Comparison of ENCODE assay signal across 12 cellular contexts in the genomic region with DNA sequence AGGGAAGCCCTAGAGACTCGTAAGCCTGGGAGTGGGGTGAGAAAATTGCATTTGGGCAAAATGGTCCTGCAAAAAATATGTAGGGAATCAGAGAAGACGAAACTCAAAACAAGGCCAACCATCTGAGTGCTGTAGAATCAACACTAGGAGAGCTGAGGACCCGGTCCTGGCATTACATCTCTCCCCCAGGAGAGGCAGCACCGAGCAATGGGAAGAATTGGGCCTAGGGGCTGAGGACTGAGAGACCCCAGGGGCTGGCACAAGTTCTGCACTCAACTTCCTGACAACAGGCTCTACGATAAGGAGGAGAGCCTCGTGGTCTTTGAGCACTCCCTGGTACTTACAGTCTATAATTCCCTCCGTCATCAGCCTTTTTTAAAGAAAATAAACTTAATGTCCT. TPM values are rescaled to one million over a fixed set of nuclear protein-coding genes. Genes with fewer than 3 reads are reported as not detected.
DNase-seq lines count a peak whose midpoint lies in the region; ATAC-seq and TF ChIP-seq lines count a peak whose summit lies in the region.
"Had no signal": no experiment of that assay in that cellular context is flagged by ENCODE, and none has a peak within 500 bp of the region (broad histone marks: within the 10 kb centered on the region; RNA-seq: fewer than 3 reads in every experiment).

No MANE protein-coding gene starts in this region.

- H3K27me3 ChIP-seq in AG04450 (ENCODE audit: control insufficient read depth, insufficient read depth, low read length): no peaks in the 10 kb centered on the region
- no peaks in the 10 kb centered on the region for H3K27me3 ChIP-seq in sigmoid colon

- no peak for TF ChIP-seq POLR2A in sigmoid colon (IDR thresholded peaks at IDR 0.05)

- TF ChIP-seq CTCF in AG04450 (IDR thresholded peaks at IDR 0.05; ENCODE audit: low read depth, low read length) (peak; percentile 32), GM13977 (IDR thresholded peaks at IDR 0.05; ENCODE audit: extremely low read depth, insufficient read depth, missing control alignments) (peak; percentile 23), WTC11 (IDR thresholded peaks at IDR 0.05) (peak; percentile 66), sigmoid colon (IDR thresholded peaks at IDR 0.05) (no peak)

- H3K27ac ChIP-seq in AG04450 (ENCODE audit: low read depth, low read length) (no peak overlapping the region), sigmoid colon (peak overlapping the region in 1 of 4 donors; percentile 29)

- no peaks in the 10 kb centered on the region for H3K27me3 Mint-ChIP-seq in WTC11 (ENCODE audit: low read depth)

- peaks cover 20% of the 10 kb centered on the region for H3K4me1 Mint-ChIP-seq in WTC11

- ATAC-seq in WTC11: peak; percentile 95
- ATAC-seq: left lobe of liver had no signal

- WGBS in sigmoid colon, 2 donors: 73 to 76% methylated on average over 7 of the region's 7 CpGs

- in situ Hi-C loops in GM13977 (cut with MboI; ENCODE audit: low pct_unique_long_range_greater_than_20kb, low sequenced_read_pairs, unreplicated experiment): no loop called here

- H3K36me3 ChIP-seq in sigmoid colon: no peaks in the 10 kb centered on the region

- DNase-seq in AG04450 (ENCODE audit: low read depth, low spot score): no peak
- DNase-seq in GM13977 (ENCODE audit: low spot score): peak; percentile 18
- peak; percentile 78 for DNase-seq in WTC11 (ENCODE audit: low spot score)
- DNase-seq in iPS-NIHi7 (ENCODE audit: extremely low spot score): peak; percentile 86
- no peak for DNase-seq in NCI-H2196 treated with DMSO at 0.1 percent for 48 hours (lab: John Stamatoyannopoulos, UW; ENCODE audit: unreplicated experiment)
- no peak for DNase-seq in sigmoid colon
- no peak for DNase-seq in DMS79 (lab: John Stamatoyannopoulos, UW)
- no peak for DNase-seq in COR-L47 (lab: John Stamatoyannopoulos, UW)
- DNase-seq: NCI-H446, retina had no signal

- H3K4me1 ChIP-seq in sigmoid colon: peaks cover 0 to 53% (median 32%) of the 10 kb centered on the region in 4 donors

- H3K27ac Mint-ChIP-seq in WTC11: no peak overlapping the region
- H3K27ac Mint-ChIP-seq: T-helper 2 cell treated with Interferon-gamma antibody and Interleukin-4, amounts not matched to agents 5 μg/mL and 100 μg/mL, for 36 hours had no signal

- CTCF ChIA-PET in AG04450 (lab: Charles Lee): no interaction called here
- CTCF ChIA-PET in WTC11 (lab: Charles Lee): interaction anchor here (0.6 to 1.9 kb wide), 15 partner anchors 9 to 430 kb away, joined by 3 to 9 read pairs (median 3); partner anchors contain the start of genes AGBL3 and BPGM

- POLR2A ChIA-PET in AG04450 (lab: Yijun Ruan, JAX) (no interaction called here), WTC11 (lab: Charles Lee) (no interaction called here)

- no peaks in the 10 kb centered on the region for H3K36me3 Mint-ChIP-seq in WTC11

- H3K9me3 ChIP-seq in AG04450 (ENCODE audit: control insufficient read depth, insufficient read depth, low read length): no peaks in the 10 kb centered on the region
- no peaks in the 10 kb centered on the region for H3K9me3 ChIP-seq in sigmoid colon

- no peak overlapping the region for H3K4me3 Mint-ChIP-seq in WTC11
- H3K4me3 Mint-ChIP-seq: T-helper 2 cell treated with Interferon-gamma antibody and Interleukin-4, amounts not matched to agents 5 μg/mL and 100 μg/mL, for 36 hours had no signal

- intact Hi-C loops in sigmoid colon (cut with DNase I): loop anchor here (5.0 kb wide), 1 partner anchor 198 kb away; no protein-coding TSS in a partner anchor

- H3K4me3 ChIP-seq in AG04450 (ENCODE audit: low read depth, low read length) (no peak overlapping the region), sigmoid colon (no peak overlapping the region)

- TF ChIP-seq EP300 in sigmoid colon (IDR thresholded peaks at IDR 0.05): no peak

- H3K9me3 Mint-ChIP-seq in WTC11: no peaks in the 10 kb centered on the region
- H3K9me3 Mint-ChIP-seq: T-helper 2 cell treated with Interferon-gamma antibody and Interleukin-4, amounts not matched to agents 5 μg/mL and 100 μg/mL, for 36 hours had no signal

TF ChIP-seq in WTC11, 78 proteins besides CTCF, POLR2A, EP300 and RAD21 (continues in another document):
- TF ChIP-seq NR3C1 (CRISPR knock-in tag; conservative IDR thresholded peaks at IDR 0.05; ENCODE audit: low read depth): no peak
- TF ChIP-seq, protein P1, sequence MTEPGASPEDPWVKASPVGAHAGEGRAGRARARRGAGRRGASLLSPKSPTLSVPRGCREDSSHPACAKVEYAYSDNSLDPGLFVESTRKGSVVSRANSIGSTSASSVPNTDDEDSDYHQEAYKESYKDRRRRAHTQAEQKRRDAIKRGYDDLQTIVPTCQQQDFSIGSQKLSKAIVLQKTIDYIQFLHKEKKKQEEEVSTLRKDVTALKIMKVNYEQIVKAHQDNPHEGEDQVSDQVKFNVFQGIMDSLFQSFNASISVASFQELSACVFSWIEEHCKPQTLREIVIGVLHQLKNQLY (CRISPR knock-in tag; IDR thresholded peaks at IDR 0.05): no peak
- TF ChIP-seq CBFB (CRISPR knock-in tag; IDR thresholded peaks at IDR 0.05; ENCODE audit: low read depth): no peak
- no peak for TF ChIP-seq SMAD3 (CRISPR knock-in tag; IDR thresholded peaks at IDR 0.05; ENCODE audit: borderline replicate concordance)
- TF ChIP-seq, protein P2, sequence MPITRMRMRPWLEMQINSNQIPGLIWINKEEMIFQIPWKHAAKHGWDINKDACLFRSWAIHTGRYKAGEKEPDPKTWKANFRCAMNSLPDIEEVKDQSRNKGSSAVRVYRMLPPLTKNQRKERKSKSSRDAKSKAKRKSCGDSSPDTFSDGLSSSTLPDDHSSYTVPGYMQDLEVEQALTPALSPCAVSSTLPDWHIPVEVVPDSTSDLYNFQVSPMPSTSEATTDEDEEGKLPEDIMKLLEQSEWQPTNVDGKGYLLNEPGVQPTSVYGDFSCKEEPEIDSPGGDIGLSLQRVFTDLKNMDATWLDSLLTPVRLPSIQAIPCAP (CRISPR knock-in tag; IDR thresholded peaks at IDR 0.05): no peak
- no peak for TF ChIP-seq MXD4 (CRISPR knock-in tag; IDR thresholded peaks at IDR 0.05; ENCODE audit: borderline replicate concordance)
- no peak for TF ChIP-seq TEAD4 (CRISPR knock-in tag; IDR thresholded peaks at IDR 0.05)
- no peak for TF ChIP-seq ZNF416 (CRISPR knock-in tag; IDR thresholded peaks at IDR 0.05)
- TF ChIP-seq, protein P3, sequence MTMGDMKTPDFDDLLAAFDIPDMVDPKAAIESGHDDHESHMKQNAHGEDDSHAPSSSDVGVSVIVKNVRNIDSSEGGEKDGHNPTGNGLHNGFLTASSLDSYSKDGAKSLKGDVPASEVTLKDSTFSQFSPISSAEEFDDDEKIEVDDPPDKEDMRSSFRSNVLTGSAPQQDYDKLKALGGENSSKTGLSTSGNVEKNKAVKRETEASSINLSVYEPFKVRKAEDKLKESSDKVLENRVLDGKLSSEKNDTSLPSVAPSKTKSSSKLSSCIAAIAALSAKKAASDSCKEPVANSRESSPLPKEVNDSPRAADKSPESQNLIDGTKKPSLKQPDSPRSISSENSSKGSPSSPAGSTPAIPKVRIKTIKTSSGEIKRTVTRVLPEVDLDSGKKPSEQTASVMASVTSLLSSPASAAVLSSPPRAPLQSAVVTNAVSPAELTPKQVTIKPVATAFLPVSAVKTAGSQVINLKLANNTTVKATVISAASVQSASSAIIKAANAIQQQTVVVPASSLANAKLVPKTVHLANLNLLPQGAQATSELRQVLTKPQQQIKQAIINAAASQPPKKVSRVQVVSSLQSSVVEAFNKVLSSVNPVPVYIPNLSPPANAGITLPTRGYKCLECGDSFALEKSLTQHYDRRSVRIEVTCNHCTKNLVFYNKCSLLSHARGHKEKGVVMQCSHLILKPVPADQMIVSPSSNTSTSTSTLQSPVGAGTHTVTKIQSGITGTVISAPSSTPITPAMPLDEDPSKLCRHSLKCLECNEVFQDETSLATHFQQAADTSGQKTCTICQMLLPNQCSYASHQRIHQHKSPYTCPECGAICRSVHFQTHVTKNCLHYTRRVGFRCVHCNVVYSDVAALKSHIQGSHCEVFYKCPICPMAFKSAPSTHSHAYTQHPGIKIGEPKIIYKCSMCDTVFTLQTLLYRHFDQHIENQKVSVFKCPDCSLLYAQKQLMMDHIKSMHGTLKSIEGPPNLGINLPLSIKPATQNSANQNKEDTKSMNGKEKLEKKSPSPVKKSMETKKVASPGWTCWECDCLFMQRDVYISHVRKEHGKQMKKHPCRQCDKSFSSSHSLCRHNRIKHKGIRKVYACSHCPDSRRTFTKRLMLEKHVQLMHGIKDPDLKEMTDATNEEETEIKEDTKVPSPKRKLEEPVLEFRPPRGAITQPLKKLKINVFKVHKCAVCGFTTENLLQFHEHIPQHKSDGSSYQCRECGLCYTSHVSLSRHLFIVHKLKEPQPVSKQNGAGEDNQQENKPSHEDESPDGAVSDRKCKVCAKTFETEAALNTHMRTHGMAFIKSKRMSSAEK (CRISPR knock-in tag; IDR thresholded peaks at IDR 0.05; ENCODE audit: borderline replicate concordance): no peak
- no peak for TF ChIP-seq FOXK1 (CRISPR knock-in tag; IDR thresholded peaks at IDR 0.05)
- TF ChIP-seq ZNF317 (CRISPR knock-in tag; IDR thresholded peaks at IDR 0.05; ENCODE audit: borderline replicate concordance, low read depth): no peak
- TF ChIP-seq HMGA2 (CRISPR knock-in tag; IDR thresholded peaks at IDR 0.05): no peak
- TF ChIP-seq ZNF425 (CRISPR knock-in tag; conservative IDR thresholded peaks at IDR 0.05): no peak
- no peak for TF ChIP-seq PRRX2 (CRISPR knock-in tag; IDR thresholded peaks at IDR 0.05)
- no peak for TF ChIP-seq NR1H2 (CRISPR knock-in tag; IDR thresholded peaks at IDR 0.05)
- no peak for TF ChIP-seq SMAD4 (CRISPR knock-in tag; IDR thresholded peaks at IDR 0.05)

RNA-seq across cellular contexts. Expression of gene BPGM, which starts 47.6 kb away (rescaled TPM):
- polyA plus RNA-seq in AG04450 (2011; rRNA removed) (31.2 and 43.1 TPM in 2 replicates), sigmoid colon (10 to 100 TPM in 1 of 3 donors, 1 to 10 TPM in 2; 9.0 to 10.5 (median 9.7) TPM)
- polyA minus RNA-seq in AG04450 (2011; rRNA and poly(A)+ RNA removed): 12.7 and 17.1 TPM in 2 replicates
- total RNA-seq in WTC11 (2021) (12.5 to 15.6 TPM (median 14.6 TPM) in 3 replicates), sigmoid colon (10 to 100 TPM; 14.8 to 22.8 (median 19.0) TPM)

Comparison
In these comparisons a context has a peak if more than half of its experiments do, and no peak if none do; other contexts are left out.
1. DNase-seq: peak in GM13977 (single experiment), WTC11 (single experiment) and iPS-NIHi7 (single experiment); none in AG04450 (single experiment), NCI-H2196 treated with DMSO at 0.1 percent for 48 hours (single experiment), sigmoid colon (single experiment), DMS79 (single experiment) and COR-L47 (single experiment).
2. CTCF ChIP-seq: peak in AG04450 (single experiment), GM13977 (single experiment) and WTC11 (single experiment); none in sigmoid colon (0 of 4).